10 cellular contexts compared by ENCODE assay signal in the genomic region with DNA sequence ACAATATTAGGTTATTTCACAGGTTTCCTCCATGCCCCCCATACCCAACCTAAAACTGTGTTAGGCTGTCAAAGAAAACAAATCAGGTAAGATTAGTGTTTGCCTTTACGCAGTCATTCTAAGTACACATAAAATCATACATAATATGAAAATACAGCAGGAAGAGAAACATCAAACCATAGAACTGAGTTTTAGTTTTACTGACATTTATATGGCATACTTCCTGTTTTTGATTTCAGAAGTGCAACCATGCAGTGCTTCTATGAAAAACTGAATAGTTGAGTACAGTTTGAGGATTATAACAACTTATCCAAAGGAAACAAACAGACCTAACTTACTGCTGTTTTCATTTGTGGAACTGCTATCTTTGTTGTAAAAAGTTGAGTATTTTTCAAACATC.
A peak's percentile ranks its signal among the peaks of the same experiment; 100 is the strongest.
DNase-seq lines count a peak whose midpoint lies in the region; ATAC-seq, FAIRE-seq and TF ChIP-seq lines count a peak whose summit lies in the region.
"Had no signal": no experiment of that assay in that cellular context is flagged by ENCODE, and none has a peak within 500 bp of the region (broad histone marks: within the 10 kb centered on the region; RNA-seq: fewer than 3 reads in every experiment).

No MANE protein-coding gene starts in this region.

- H3K27ac ChIP-seq in SK-N-MC (peak overlapping the region; percentile 72), transverse colon (peak overlapping the region in 3 of 4 donors; percentile 2 to 28 (median 18)), foreskin keratinocyte (no peak overlapping the region)
- H3K27ac ChIP-seq: psoas muscle had no signal

- peak; percentile 74 for ATAC-seq in HG02884 (IDR thresholded peaks at IDR 0.05; ENCODE audit: unreplicated experiment)
- no peak for ATAC-seq in foreskin keratinocyte

- no peak overlapping the region for H3K9ac ChIP-seq in SK-N-MC (ENCODE audit: insufficient read length)

- 7 to 47% methylated on average over 1 of the region's 1 CpG for WGBS in transverse colon (ENCODE audit: low coverage in 1 of 2), 2 donors

- H3K4me3 ChIP-seq in SK-N-MC (peak overlapping the region; percentile 35; the same call in 1 of the 2 replicates), transverse colon (no peak overlapping the region)
- H3K4me3 ChIP-seq: psoas muscle had no signal

- no peak for TF ChIP-seq POLR2A in transverse colon (IDR thresholded peaks at IDR 0.05)

- TF ChIP-seq CTCF in transverse colon (IDR thresholded peaks at IDR 0.05) (no peak), foreskin keratinocyte (conservative IDR thresholded peaks at IDR 0.05) (no peak)

- no peak overlapping the region for H3K4me3 Mint-ChIP-seq in activated naive CD4-positive, alpha-beta T cell treated with anti-CD3 and anti-CD28 coated beads, Interleukin-2, amount 10 ng/mL, durations not matched to agents 7 days and 5 days

- peaks cover 26% of the 10 kb centered on the region for H3K4me1 Mint-ChIP-seq in activated naive CD4-positive, alpha-beta T cell treated with anti-CD3 and anti-CD28 coated beads, Interleukin-2, amount 10 ng/mL, durations not matched to agents 7 days and 5 days

- CTCF ChIA-PET in activated naive CD4-positive, alpha-beta T cell treated with anti-CD3 and anti-CD28 coated beads, Interleukin-2, amount 10 ng/mL, durations not matched to agents 7 days and 5 days (lab: Charles Lee) = no interaction called here

- TF ChIP-seq EP300 in transverse colon (IDR thresholded peaks at IDR 0.05; ENCODE audit: low read depth) = no peak

- H3K36me3 ChIP-seq in SK-N-MC (ENCODE audit: insufficient read depth, low read length) (peaks cover 10% of the 10 kb centered on the region; the same call in 1 of the 2 replicates), transverse colon (no peaks in the 10 kb centered on the region)
- H3K36me3 ChIP-seq: BE2C had no signal

- peak overlapping the region; percentile 82 for H3K27ac Mint-ChIP-seq in activated naive CD4-positive, alpha-beta T cell treated with anti-CD3 and anti-CD28 coated beads, Interleukin-2, amount 10 ng/mL, durations not matched to agents 7 days and 5 days

- in situ Hi-C loops in transverse colon (cut with MboI; ENCODE audit: low pct_ligation_motif_present in 1 of 4, low pct_unique_long_range_greater_than_20kb in 1 of 4, low sequenced_read_pairs in 3 of 4) = no loop called here

- H3K4me1 ChIP-seq in transverse colon (peaks cover 0 to 31% (median 7%) of the 10 kb centered on the region in 4 donors), foreskin keratinocyte (peaks cover 14% of the 10 kb centered on the region)
- H3K4me1 ChIP-seq: BE2C had no signal

- H3K9me3 ChIP-seq in SK-N-MC (ENCODE audit: low read depth, low read length) (no peaks in the 10 kb centered on the region), transverse colon (no peaks in the 10 kb centered on the region)
- H3K9me3 ChIP-seq: BE2C, psoas muscle had no signal

- no peak for DNase-seq in activated naive CD4-positive, alpha-beta T cell treated with anti-CD3 and anti-CD28 coated beads, Interleukin-2, amount 10 ng/mL, durations not matched to agents 7 days and 5 days
- no peak for DNase-seq in activated naive CD4-positive, alpha-beta T cell treated with anti-CD3 and anti-CD28 coated beads, Interleukin-2, amount 50 U/mL, for 16 hours
- DNase-seq in SK-N-MC (ENCODE audit: low read depth, low spot score) = no peak
- DNase-seq in transverse colon = no peak
- DNase-seq in foreskin keratinocyte = no peak
- no peak for DNase-seq in HTR-8/SVneo (ENCODE audit: insufficient read length, low spot score)
- no peak for DNase-seq in COLO668 (lab: John Stamatoyannopoulos, UW; ENCODE audit: unreplicated experiment)
- DNase-seq: BE2C, psoas muscle had no signal

- H3K36me3 Mint-ChIP-seq in activated naive CD4-positive, alpha-beta T cell treated with anti-CD3 and anti-CD28 coated beads, Interleukin-2, amount 10 ng/mL, durations not matched to agents 7 days and 5 days = peaks cover 29% of the 10 kb centered on the region

- no peaks in the 10 kb centered on the region for H3K9me3 Mint-ChIP-seq in activated naive CD4-positive, alpha-beta T cell treated with anti-CD3 and anti-CD28 coated beads, Interleukin-2, amount 10 ng/mL, durations not matched to agents 7 days and 5 days

- no peak for FAIRE-seq in HTR-8/SVneo (lab: Jason Lieb, UNC)

- intact Hi-C loops in transverse colon (cut with DNase I; ENCODE audit: low total_unique reads) = no loop called here

- no peaks in the 10 kb centered on the region for H3K27me3 ChIP-seq in transverse colon
- no peaks in the 10 kb centered on the region for H3K27me3 ChIP-seq in foreskin keratinocyte
- H3K27me3 ChIP-seq: BE2C had no signal

- no peaks in the 10 kb centered on the region for H3K27me3 Mint-ChIP-seq in activated naive CD4-positive, alpha-beta T cell treated with anti-CD3 and anti-CD28 coated beads, Interleukin-2, amount 10 ng/mL, durations not matched to agents 7 days and 5 days
